10 cellular contexts compared by ENCODE assay signal in the genomic region with DNA sequence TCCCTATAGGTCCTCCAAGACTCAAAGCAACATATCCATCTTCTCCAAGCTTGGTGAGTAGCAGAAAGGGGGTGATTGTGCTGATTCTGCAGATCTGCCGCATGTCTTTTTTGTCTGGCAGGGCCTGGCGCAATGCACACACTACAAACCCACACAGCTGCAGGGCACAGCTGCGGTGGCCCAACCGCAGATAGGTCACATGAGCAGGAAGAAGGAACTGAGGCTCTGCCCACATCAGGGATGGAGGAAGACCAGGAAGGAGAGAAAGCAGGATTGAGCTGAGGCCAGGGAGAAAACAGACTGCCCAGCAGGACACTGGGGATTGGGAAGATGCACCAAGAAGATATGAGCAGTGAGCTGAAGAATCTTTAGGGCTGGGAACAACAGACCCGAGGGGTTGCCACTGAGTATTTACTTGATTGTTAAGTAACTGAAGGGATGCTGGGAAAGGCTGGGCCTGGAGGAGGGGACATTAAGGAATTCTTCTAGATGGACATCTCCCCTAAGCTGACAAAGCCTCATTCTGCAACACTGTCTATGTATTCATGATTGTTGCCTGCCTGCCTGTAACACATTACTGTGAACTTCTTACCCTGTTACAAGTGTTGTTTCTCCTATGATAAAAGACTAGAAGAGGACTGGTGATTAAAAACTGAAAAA.
A peak's percentile ranks its signal among the peaks of the same experiment; 100 is the strongest.
DNase-seq lines count a peak whose midpoint lies in the region; ATAC-seq and TF ChIP-seq lines count a peak whose summit lies in the region.
"Had no signal": no experiment of that assay in that cellular context is flagged by ENCODE, and none has a peak within 500 bp of the region (broad histone marks: within the 10 kb centered on the region; RNA-seq: fewer than 3 reads in every experiment).

No MANE protein-coding gene starts in this region.

- no peak for TF ChIP-seq CTCF in OCI-LY3 (IDR thresholded peaks at IDR 0.05; ENCODE audit: low read depth, low read length)

- no peaks in the 10 kb centered on the region for H4K20me1 ChIP-seq in OCI-LY3 (ENCODE audit: insufficient read depth, low read length)

- no peaks in the 10 kb centered on the region for H3K36me3 ChIP-seq in OCI-LY3 (replicated peaks; ENCODE audit: low read depth, low read length)
- H3K36me3 ChIP-seq: thyroid gland had no signal

- peaks cover 17% of the 10 kb centered on the region for H3K4me1 ChIP-seq in OCI-LY3 (ENCODE audit: low read length)
- H3K4me1 ChIP-seq: thyroid gland had no signal

- no peaks in the 10 kb centered on the region for H3K9me3 ChIP-seq in OCI-LY3 (ENCODE audit: insufficient read depth, low read length)
- H3K9me3 ChIP-seq: thyroid gland had no signal

- peak overlapping the region; percentile 11; the same call in 1 of the 2 replicates for H3K9ac ChIP-seq in OCI-LY3 (ENCODE audit: low read length)

- intact Hi-C loops in posterior vena cava (cut with DNase I), result no loop called here

- peaks cover 13% of the 10 kb centered on the region for H3K27me3 ChIP-seq in OCI-LY3 (ENCODE audit: low read depth, low read length)
- H3K27me3 ChIP-seq: thyroid gland had no signal

- H3K27ac ChIP-seq in OCI-LY3 (ENCODE audit: low read length), result no peak overlapping the region
- H3K27ac ChIP-seq: thyroid gland had no signal

- DNase-seq in fibroblast of gingiva (ENCODE audit: low read depth) (peak; percentile 75), posterior vena cava (ENCODE audit: low spot score) (peak; percentile 90), amniotic stem cell (lab: John Stamatoyannopoulos, UW) (no peak), NCI-H524 (lab: John Stamatoyannopoulos, UW) (no peak)
- no peak for DNase-seq in activated effector memory CD4-positive, alpha-beta T cell treated with Interleukin-2 at 50 U/mL for 16 hours
- DNase-seq: activated CD4-positive, alpha-beta T cell treated with anti-CD3 and anti-CD28 coated beads, Interleukin-2, amount 50 U/mL, for 1 hour had no signal

- H3K4me3 ChIP-seq in GM08714 (ENCODE audit: low read length) (peak overlapping the region; percentile 13; the same call in 1 of the 2 replicates), OCI-LY3 (ENCODE audit: low read length) (peak overlapping the region; percentile 58)
- H3K4me3 ChIP-seq: thyroid gland had no signal

- H3K4me2 ChIP-seq in OCI-LY3 (ENCODE audit: low read length), result peak overlapping the region; percentile 63

- H3K79me2 ChIP-seq in OCI-LY3 (ENCODE audit: low read length), result no peaks in the 10 kb centered on the region

- no peak for ATAC-seq in HG03442 (IDR thresholded peaks at IDR 0.05; ENCODE audit: unreplicated experiment)

- peak overlapping the region; percentile 86 for H2AFZ ChIP-seq in OCI-LY3 (ENCODE audit: low read depth, low read length)

Comparison
In these comparisons a context has a peak if more than half of its experiments do, and no peak if none do; other contexts are left out.
1. DNase-seq: peak in fibroblast of gingiva (single experiment) and posterior vena cava (single experiment); none in amniotic stem cell (single experiment), NCI-H524 (0 of 2) and activated effector memory CD4-positive, alpha-beta T cell treated with Interleukin-2 at 50 U/mL for 16 hours (single experiment).